2 cellular contexts compared by ENCODE assay signal in the genomic region with DNA sequence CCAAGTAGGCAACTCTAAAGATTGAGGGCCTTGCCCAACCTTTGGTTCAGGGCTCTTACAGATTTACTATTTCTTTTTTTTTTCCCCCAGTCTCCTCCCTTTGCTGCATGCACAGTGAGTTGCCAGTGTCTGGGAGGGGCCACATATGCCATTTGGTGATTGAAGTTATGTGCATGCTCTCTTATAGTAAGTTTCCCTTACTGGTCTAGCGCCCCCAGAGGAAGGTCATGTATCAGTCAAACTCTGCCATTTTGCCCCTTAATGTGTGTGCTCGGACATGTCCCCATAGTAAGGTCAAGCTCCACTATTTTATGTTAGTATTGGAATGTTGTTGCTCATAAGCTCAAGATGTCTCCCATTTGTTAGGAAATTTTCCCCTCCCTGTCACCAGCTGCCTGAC.
TF ChIP-seq lines count a peak whose summit lies in the region.

No MANE protein-coding gene starts in this region.

TF ChIP-seq in SK-N-SH, 30 proteins besides CTCF, POLR2A, EP300 and RAD21 (continued from another document):
- TF ChIP-seq, protein P1, sequence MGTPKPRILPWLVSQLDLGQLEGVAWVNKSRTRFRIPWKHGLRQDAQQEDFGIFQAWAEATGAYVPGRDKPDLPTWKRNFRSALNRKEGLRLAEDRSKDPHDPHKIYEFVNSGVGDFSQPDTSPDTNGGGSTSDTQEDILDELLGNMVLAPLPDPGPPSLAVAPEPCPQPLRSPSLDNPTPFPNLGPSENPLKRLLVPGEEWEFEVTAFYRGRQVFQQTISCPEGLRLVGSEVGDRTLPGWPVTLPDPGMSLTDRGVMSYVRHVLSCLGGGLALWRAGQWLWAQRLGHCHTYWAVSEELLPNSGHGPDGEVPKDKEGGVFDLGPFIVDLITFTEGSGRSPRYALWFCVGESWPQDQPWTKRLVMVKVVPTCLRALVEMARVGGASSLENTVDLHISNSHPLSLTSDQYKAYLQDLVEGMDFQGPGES (IDR thresholded peaks at IDR 0.05; ENCODE audit: low read depth, low read length) = no peak
- TF ChIP-seq TAF1 (IDR thresholded peaks at IDR 0.05; ENCODE audit: borderline replicate concordance, low read depth, low read length) (no peak), TCF12 (IDR thresholded peaks at IDR 0.05) (no peak)

TF ChIP-seq in SK-N-SH treated with all-trans-retinoic acid at 6 μM for 48 hours, 23 proteins besides CTCF, POLR2A, EP300 and RAD21 (continued from another document):
- TF ChIP-seq, protein P2, sequence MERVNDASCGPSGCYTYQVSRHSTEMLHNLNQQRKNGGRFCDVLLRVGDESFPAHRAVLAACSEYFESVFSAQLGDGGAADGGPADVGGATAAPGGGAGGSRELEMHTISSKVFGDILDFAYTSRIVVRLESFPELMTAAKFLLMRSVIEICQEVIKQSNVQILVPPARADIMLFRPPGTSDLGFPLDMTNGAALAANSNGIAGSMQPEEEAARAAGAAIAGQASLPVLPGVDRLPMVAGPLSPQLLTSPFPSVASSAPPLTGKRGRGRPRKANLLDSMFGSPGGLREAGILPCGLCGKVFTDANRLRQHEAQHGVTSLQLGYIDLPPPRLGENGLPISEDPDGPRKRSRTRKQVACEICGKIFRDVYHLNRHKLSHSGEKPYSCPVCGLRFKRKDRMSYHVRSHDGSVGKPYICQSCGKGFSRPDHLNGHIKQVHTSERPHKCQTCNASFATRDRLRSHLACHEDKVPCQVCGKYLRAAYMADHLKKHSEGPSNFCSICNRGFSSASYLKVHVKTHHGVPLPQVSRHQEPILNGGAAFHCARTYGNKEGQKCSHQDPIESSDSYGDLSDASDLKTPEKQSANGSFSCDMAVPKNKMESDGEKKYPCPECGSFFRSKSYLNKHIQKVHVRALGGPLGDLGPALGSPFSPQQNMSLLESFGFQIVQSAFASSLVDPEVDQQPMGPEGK (CRISPR knock-in tag; IDR thresholded peaks at IDR 0.05; ENCODE audit: borderline replicate concordance) = no peak
- TF ChIP-seq ARNTL (CRISPR knock-in tag; IDR thresholded peaks at IDR 0.05; ENCODE audit: borderline replicate concordance, low read depth) (no peak), CSRNP3 (CRISPR knock-in tag; IDR thresholded peaks at IDR 0.05) (no peak), ZNF70 (CRISPR knock-in tag; IDR thresholded peaks at IDR 0.05) (no peak), ZFP3 (CRISPR knock-in tag; IDR thresholded peaks at IDR 0.05) (no peak), CSDC2 (CRISPR knock-in tag; IDR thresholded peaks at IDR 0.05) (no peak), ZNF8 (CRISPR knock-in tag; IDR thresholded peaks at IDR 0.05) (no peak)
- TF ChIP-seq, protein P3, sequence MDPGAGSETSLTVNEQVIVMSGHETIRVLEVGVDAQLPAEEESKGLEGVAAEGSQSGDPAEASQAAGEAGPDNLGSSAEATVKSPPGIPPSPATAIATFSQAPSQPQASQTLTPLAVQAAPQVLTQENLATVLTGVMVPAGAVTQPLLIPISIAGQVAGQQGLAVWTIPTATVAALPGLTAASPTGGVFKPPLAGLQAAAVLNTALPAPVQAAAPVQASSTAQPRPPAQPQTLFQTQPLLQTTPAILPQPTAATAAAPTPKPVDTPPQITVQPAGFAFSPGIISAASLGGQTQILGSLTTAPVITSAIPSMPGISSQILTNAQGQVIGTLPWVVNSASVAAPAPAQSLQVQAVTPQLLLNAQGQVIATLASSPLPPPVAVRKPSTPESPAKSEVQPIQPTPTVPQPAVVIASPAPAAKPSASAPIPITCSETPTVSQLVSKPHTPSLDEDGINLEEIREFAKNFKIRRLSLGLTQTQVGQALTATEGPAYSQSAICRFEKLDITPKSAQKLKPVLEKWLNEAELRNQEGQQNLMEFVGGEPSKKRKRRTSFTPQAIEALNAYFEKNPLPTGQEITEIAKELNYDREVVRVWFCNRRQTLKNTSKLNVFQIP (CRISPR knock-in tag; IDR thresholded peaks at IDR 0.05; ENCODE audit: borderline replicate concordance, low read depth) = no peak
